In genomic region chr2:197803033-197803444, GRCh38 we compare ENCODE assay signal across 9 cellular contexts. TPM values are rescaled to one million over a fixed set of nuclear protein-coding genes. Genes with fewer than 3 reads are reported as not detected.
DNase-seq lines count a peak whose midpoint lies in the region; ATAC-seq and TF ChIP-seq lines count a peak whose summit lies in the region.
"Had no signal": no experiment of that assay in that cellular context is flagged by ENCODE, and none has a peak within 500 bp of the region (broad histone marks: within the 10 kb centered on the region; RNA-seq: fewer than 3 reads in every experiment).

No MANE protein-coding gene starts in this region.

- H3K4me3 Mint-ChIP-seq in Caco-2 (ENCODE audit: unreplicated experiment) (no peak overlapping the region), endothelial cell (ENCODE audit: unreplicated experiment) (no peak overlapping the region)

- H3K27me3 Mint-ChIP-seq in Caco-2 (ENCODE audit: insufficient read depth, unreplicated experiment) (peaks cover 18% of the 10 kb centered on the region), endothelial cell (ENCODE audit: unreplicated experiment) (peaks cover 6% of the 10 kb centered on the region)

- peak; percentile 83 for TF ChIP-seq RAD21 in Ishikawa (IDR thresholded peaks at IDR 0.05; ENCODE audit: low read depth)

- CTCF ChIA-PET in Caco-2 (lab: Charles Lee): no interaction called here

- TF ChIP-seq EP300 in Ishikawa (IDR thresholded peaks at IDR 0.05; ENCODE audit: borderline replicate concordance): no peak

- POLR2A ChIA-PET in Caco-2 (lab: Charles Lee): no interaction called here

- H3K36me3 Mint-ChIP-seq in Caco-2 (ENCODE audit: insufficient read depth, unreplicated experiment) (peaks cover 5% of the 10 kb centered on the region), endothelial cell (ENCODE audit: low read depth, unreplicated experiment) (no peaks in the 10 kb centered on the region)

- H3K4me1 ChIP-seq in Caco-2: peaks cover 5% of the 10 kb centered on the region; the same call in 1 of the 2 replicates

- no peak overlapping the region for H3K4me3 ChIP-seq in Caco-2 (ENCODE audit: low read depth, low read length)

- H3K36me3 ChIP-seq in Caco-2 (ENCODE audit: control insufficient read depth, insufficient read depth, low read length): no peaks in the 10 kb centered on the region

- peak; percentile 33 for ATAC-seq in GM18873 (IDR thresholded peaks at IDR 0.05; ENCODE audit: low FRiP score, unreplicated experiment)
- ATAC-seq in GM19455 (IDR thresholded peaks at IDR 0.05; ENCODE audit: unreplicated experiment): no peak

- H3K27me3 ChIP-seq in Caco-2 (replicated peaks; ENCODE audit: control insufficient read depth, insufficient read depth, low read length): peaks cover 4% of the 10 kb centered on the region

- DNase-seq in Caco-2: peak in 1 of 2 experiments; percentile 59
- peak; percentile 31 for DNase-seq in SKM-1 (lab: John Stamatoyannopoulos, UW; ENCODE audit: unreplicated experiment)
- DNase-seq in endothelial cell (ENCODE audit: low spot score): peak; percentile 40
- DNase-seq in middle frontal gyrus (ENCODE audit: extremely low spot score, low spot score): peak; percentile 55
- DNase-seq in ureter (ENCODE audit: low spot score): no peak

- H3K4me1 Mint-ChIP-seq in Caco-2 (ENCODE audit: low read depth, unreplicated experiment) (peaks cover 8% of the 10 kb centered on the region), endothelial cell (ENCODE audit: unreplicated experiment) (peaks cover 23% of the 10 kb centered on the region)

- TF ChIP-seq CTCF in Caco-2 (IDR thresholded peaks at IDR 0.05; ENCODE audit: insufficient read depth in 1 of 2, low read depth in 1 of 2, low read length in 1 of 2, severe bottlenecking in 1 of 2, unreplicated experiment in 1 of 2) (peak; percentile 52 to 81), endothelial cell (IDR thresholded peaks at IDR 0.05; ENCODE audit: unreplicated experiment) (peak; percentile 54)

- BruUV-seq in Caco-2 (replicated peaks; lab: Mats Ljungman, UMichigan): no TSS peak

- H3K27ac Mint-ChIP-seq in Caco-2 (ENCODE audit: unreplicated experiment) (no peak overlapping the region), endothelial cell (ENCODE audit: unreplicated experiment) (no peak overlapping the region)

- no peaks in the 10 kb centered on the region for H3K9me3 ChIP-seq in Caco-2

- H3K9me3 Mint-ChIP-seq in Caco-2 (ENCODE audit: unreplicated experiment) (no peaks in the 10 kb centered on the region), endothelial cell (ENCODE audit: unreplicated experiment) (no peaks in the 10 kb centered on the region)

- intact Hi-C loops in Caco-2 (cut with micrococcal nuclease; ENCODE audit: unreplicated experiment): loop anchor here (1.0 to 5.0 kb wide), 4 partner anchors 184 to 493 kb away; no protein-coding TSS in a partner anchor

TF ChIP-seq in Ishikawa, 13 proteins besides CTCF, POLR2A, EP300 and RAD21:
- TF ChIP-seq CEBPB (IDR thresholded peaks at IDR 0.05) (no peak), YY1 (IDR thresholded peaks at IDR 0.05; ENCODE audit: low read depth) (no peak), FOXM1 (IDR thresholded peaks at IDR 0.05; ENCODE audit: borderline replicate concordance, low read depth) (no peak), TEAD4 (IDR thresholded peaks at IDR 0.05) (no peak), REST (IDR thresholded peaks at IDR 0.05; ENCODE audit: low read depth) (no peak), NFIC (IDR thresholded peaks at IDR 0.05) (no peak), TAF1 (IDR thresholded peaks at IDR 0.05; ENCODE audit: low read depth) (no peak), TCF12 (IDR thresholded peaks at IDR 0.05; ENCODE audit: low read depth) (no peak), EGR1 (IDR thresholded peaks at IDR 0.05) (no peak), CREB1 (IDR thresholded peaks at IDR 0.05; ENCODE audit: low read depth) (no peak), ZBTB7A (IDR thresholded peaks at IDR 0.05; ENCODE audit: low read depth) (no peak)
- TF ChIP-seq, protein P1, sequence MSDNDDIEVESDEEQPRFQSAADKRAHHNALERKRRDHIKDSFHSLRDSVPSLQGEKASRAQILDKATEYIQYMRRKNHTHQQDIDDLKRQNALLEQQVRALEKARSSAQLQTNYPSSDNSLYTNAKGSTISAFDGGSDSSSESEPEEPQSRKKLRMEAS (IDR thresholded peaks at IDR 0.05): no peak
- TF ChIP-seq, protein P2, sequence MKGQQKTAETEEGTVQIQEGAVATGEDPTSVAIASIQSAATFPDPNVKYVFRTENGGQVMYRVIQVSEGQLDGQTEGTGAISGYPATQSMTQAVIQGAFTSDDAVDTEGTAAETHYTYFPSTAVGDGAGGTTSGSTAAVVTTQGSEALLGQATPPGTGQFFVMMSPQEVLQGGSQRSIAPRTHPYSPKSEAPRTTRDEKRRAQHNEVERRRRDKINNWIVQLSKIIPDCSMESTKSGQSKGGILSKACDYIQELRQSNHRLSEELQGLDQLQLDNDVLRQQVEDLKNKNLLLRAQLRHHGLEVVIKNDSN (IDR thresholded peaks at IDR 0.05): no peak

RNA-seq across cellular contexts. Expression of gene PLCL1, which starts 1.4 kb away (rescaled TPM):
- total RNA-seq in Caco-2 (2022) (1.6 TPM in 2 replicates), endothelial cell (ENCODE audit: unreplicated experiment) (13.6 TPM), ureter (2.9 TPM)

RNA-seq across cellular contexts. Expression of gene BOLL, which starts 17.9 kb away (rescaled TPM):
- total RNA-seq in Caco-2 (2022) (not detected in 2 replicates), endothelial cell (ENCODE audit: unreplicated experiment) (not detected), ureter (not detected)
- total RNA-seq: T-helper 2 cell treated with Interferon-gamma antibody and Interleukin-4, amounts not matched to agents 100 ng/mL and 5 ng/mL, for 36 hours had no signal
